ENCODE assay signal across 8 cellular contexts in genomic region chr3:194134231-194134756, GRCh38. TPM values are rescaled to one million over a fixed set of nuclear protein-coding genes. Genes with fewer than 3 reads are reported as not detected.
DNase-seq lines count a peak whose midpoint lies in the region; ATAC-seq and TF ChIP-seq lines count a peak whose summit lies in the region.

No MANE protein-coding gene starts in this region.

- H3K9me3 ChIP-seq in gastroesophageal sphincter (no peaks in the 10 kb centered on the region), neutrophil (no peaks in the 10 kb centered on the region), aorta (ENCODE audit: control insufficient read depth, low read length) (no peaks in the 10 kb centered on the region)

- no CpG with 5 or more reads among the region's 71 CpGs for WGBS in gastroesophageal sphincter (ENCODE audit: low coverage in 1 of 2), 2 donors
- 0% methylated on average over 36 to 71 of the region's 71 CpGs for WGBS in aorta, 2 donors

- peak; percentile 67 to 78 for DNase-seq in NCI-H524 (lab: John Stamatoyannopoulos, UW)
- DNase-seq in NCI-H524 treated with DMSO at 0.1 percent for 48 hours (lab: John Stamatoyannopoulos, UW) = no peak
- DNase-seq in NOMO-1 treated with dmso at 0.1 percent for 144 hours (lab: John Stamatoyannopoulos, UW; ENCODE audit: unreplicated experiment) = peak; percentile 71
- DNase-seq in activated effector memory CD4-positive, alpha-beta T cell treated with Interleukin-2 at 50 U/mL for 16 hours = peak; percentile 16
- DNase-seq in aorta = peak; percentile 87 to 91

- H3K36me3 ChIP-seq in gastroesophageal sphincter = no peaks in the 10 kb centered on the region
- H3K36me3 ChIP-seq in neutrophil = no peaks in the 10 kb centered on the region
- no peaks in the 10 kb centered on the region for H3K36me3 ChIP-seq in aorta (ENCODE audit: control insufficient read depth in 1 of 2, insufficient read depth in 2 of 2, low read length in 1 of 2)

- no peaks in the 10 kb centered on the region for H3K27me3 ChIP-seq in gastroesophageal sphincter
- H3K27me3 ChIP-seq in neutrophil = peaks cover 99% of the 10 kb centered on the region
- no peaks in the 10 kb centered on the region for H3K27me3 ChIP-seq in aorta (ENCODE audit: control insufficient read depth in 1 of 2, insufficient read depth in 2 of 2, low read length in 1 of 2)

- H3K4me3 ChIP-seq in gastroesophageal sphincter (peak overlapping the region; percentile 42 to 70), neutrophil (ENCODE audit: low read depth in 1 of 2, low read length in 1 of 2) (peak overlapping the region; percentile 55 to 65), aorta (ENCODE audit: low read length in 2 of 2) (peak overlapping the region; percentile 4 to 49)

- TF ChIP-seq CTCF in gastroesophageal sphincter (IDR thresholded peaks at IDR 0.05) (peak in 1 of 4 experiments; percentile 3), neutrophil (IDR thresholded peaks at IDR 0.05) (no peak)

- ATAC-seq in HG02885 (IDR thresholded peaks at IDR 0.05; ENCODE audit: poor library complexity, unreplicated experiment) = peak; percentile 25
- ATAC-seq in gastroesophageal sphincter = peak; percentile 31
- ATAC-seq in aorta (ENCODE audit: low FRiP score) = peak; percentile 63

- intact Hi-C loops in aorta (cut with DNase I) = loop anchor here (1.0 to 2.0 kb wide), 3 partner anchors 63 to 131 kb away; no protein-coding TSS in a partner anchor

- peak in 1 of 2 donors; percentile 26 for TF ChIP-seq POLR2A in gastroesophageal sphincter (IDR thresholded peaks at IDR 0.05)

- TF ChIP-seq EP300 in gastroesophageal sphincter (IDR thresholded peaks at IDR 0.05) = no peak

- H3K27ac ChIP-seq in gastroesophageal sphincter (peak overlapping the region; percentile 66 to 98 (median 93)), neutrophil (no peak overlapping the region), aorta (ENCODE audit: low read depth in 1 of 2, low read length in 2 of 2) (peak overlapping the region; percentile 54 to 72)

- H3K4me1 ChIP-seq in gastroesophageal sphincter = peaks cover under 1 to 85% (median 36%) of the 10 kb centered on the region in 3 donors
- peaks cover 36 to 44% of the 10 kb centered on the region in 2 experiments for H3K4me1 ChIP-seq in neutrophil (ENCODE audit: control insufficient read depth in 1 of 2, insufficient read depth in 1 of 2, low read depth in 1 of 2, low read length in 1 of 2)
- peaks cover 0 to 5% of the 10 kb centered on the region in 2 donors for H3K4me1 ChIP-seq in aorta (ENCODE audit: control insufficient read depth in 1 of 2, insufficient read depth in 2 of 2, low read length in 2 of 2)

RNA-seq across cellular contexts. Expression of gene HES1, which starts 1.7 kb away (rescaled TPM):
- 10 to 100 TPM in 3 of 4 donors, 1 to 10 TPM in 1; 9.6 to 31.5 (median 15.4) TPM for total RNA-seq in gastroesophageal sphincter
- 10 to 100 TPM; 37.8 to 51.9 TPM for total RNA-seq in aorta
- polyA plus RNA-seq in aorta = 10 to 100 TPM; 22.5 to 28.2 TPM
